ENCODE assay signal across 22 cellular contexts in the genomic region with DNA sequence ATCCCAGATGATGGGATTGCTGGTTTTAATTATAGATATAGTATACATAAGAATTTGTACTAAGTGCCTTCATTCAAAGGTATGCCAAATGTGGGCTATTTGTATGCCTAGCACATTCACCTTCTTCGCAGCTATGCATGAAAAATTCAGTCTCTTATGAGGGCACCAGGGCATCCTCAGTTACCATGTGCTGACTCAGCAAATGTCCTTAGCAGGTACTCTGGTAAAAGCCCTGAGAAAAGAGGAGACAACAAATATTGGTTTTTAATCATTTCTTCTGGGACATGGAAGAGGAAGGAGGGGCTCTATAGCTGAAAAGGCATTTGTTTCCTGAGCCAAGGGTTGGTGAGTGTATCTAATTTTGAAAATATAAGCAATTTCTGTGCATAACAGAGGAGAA.
DNase-seq lines count a peak whose midpoint lies in the region; ATAC-seq, FAIRE-seq and TF ChIP-seq lines count a peak whose summit lies in the region.
"Had no signal": no experiment of that assay in that cellular context is flagged by ENCODE, and none has a peak within 500 bp of the region (broad histone marks: within the 10 kb centered on the region; RNA-seq: fewer than 3 reads in every experiment).

No MANE protein-coding gene starts in this region.

- H4K5ac ChIP-seq in IMR-90 (ENCODE audit: low read depth, low read length): no peak overlapping the region
- H4K5ac ChIP-seq in H1 (ENCODE audit: insufficient read length, low read depth, low read length): no peak overlapping the region

- H3K23ac ChIP-seq in IMR-90 (ENCODE audit: low read depth, low read length) (no peak overlapping the region), H1 (ENCODE audit: insufficient read length) (no peak overlapping the region)

- no peaks in the 10 kb centered on the region for H3K79me2 ChIP-seq in H1 (ENCODE audit: control insufficient read depth in 1 of 2, insufficient read depth in 2 of 2, low read length in 2 of 2)

- no peak for ATAC-seq in A549
- ATAC-seq in IMR-90 (ENCODE audit: low read depth): no peak
- ATAC-seq in CD8-positive, alpha-beta T cell: no peak
- ATAC-seq in activated T-cell treated with anti-CD3 and anti-CD28 coated beads, Interleukin-2, amount 50 U/mL, for 4 hours: no peak

- no peak overlapping the region for H3K27ac ChIP-seq in A549
- no peak overlapping the region for H3K27ac ChIP-seq in IMR-90 (ENCODE audit: insufficient read depth, low read length)
- no peak overlapping the region for H3K27ac ChIP-seq in H1 (ENCODE audit: low read depth, low read length)
- H3K27ac ChIP-seq in CD8-positive, alpha-beta T cell (ENCODE audit: low read depth, low read length): no peak overlapping the region
- H3K27ac ChIP-seq: BLaER1 had no signal

- intact Hi-C loops in IMR-90 (cut with micrococcal nuclease): no loop called here
- intact Hi-C loops in CD8-positive, alpha-beta T cell (cut with DNase I, micrococcal nuclease): no loop called here

- CTCF ChIA-PET in A549 (lab: Yijun Ruan, JAX) (interaction anchor here (0.9 kb wide), 1 partner anchor 10 kb away, joined by 3 read pairs; no protein-coding TSS in a partner anchor), IMR-90 (lab: Yijun Ruan, JAX) (no interaction called here), H1 (lab: Charles Lee; ENCODE audit: partially characterized antibody) (interaction anchor here (0.9 kb wide), 1 partner anchor 17 kb away, joined by 5 read pairs; no protein-coding TSS in a partner anchor)
- CTCF ChIA-PET in CD8-positive, alpha-beta T cell (lab: Charles Lee): no interaction called here

- no peak overlapping the region for H2BK15ac ChIP-seq in IMR-90 (ENCODE audit: low read depth, low read length)
- H2BK15ac ChIP-seq in H1 (ENCODE audit: low read length): no peak overlapping the region

- POLR2A ChIA-PET in A549 (lab: Yijun Ruan, JAX): no interaction called here
- POLR2A ChIA-PET in IMR-90 (lab: Charles Lee; ENCODE audit: unreplicated experiment): no interaction called here
- POLR2A ChIA-PET in H1 (lab: Charles Lee; ENCODE audit: partially characterized antibody): no interaction called here
- POLR2A ChIA-PET in CD8-positive, alpha-beta T cell (lab: Charles Lee): no interaction called here

- WGBS in A549 (ENCODE audit: missing lambda C conversion rate): 4% methylated on average over 1 of the region's 1 CpG
- no CpG with 5 or more reads among the region's 1 CpG for WGBS in IMR-90 (ENCODE audit: extremely low coverage in 2 of 2, insufficient read length in 1 of 2), 2 experiments
- WGBS in H1 (ENCODE audit: extremely low coverage in 1 of 2, insufficient coverage in 1 of 2, insufficient read length in 1 of 2, insufficient replicate concordance in 2 of 2, low coverage in 1 of 2, low lambda C conversion rate in 2 of 2, missing lambda C conversion rate in 1 of 2), 2 experiments: 53% methylated on average over 1 of the region's 1 CpG; no CpG with 5 or more reads in 1 of the 2 experiments

- no peak overlapping the region for H2AFZ ChIP-seq in IMR-90 (replicated peaks; ENCODE audit: low read length, poor library complexity)
- H2AFZ ChIP-seq in H1 (ENCODE audit: low read length): no peak overlapping the region

- H3K4me1 ChIP-seq in A549 (no peaks in the 10 kb centered on the region), IMR-90 (ENCODE audit: control insufficient read depth, insufficient read depth, low read length) (no peaks in the 10 kb centered on the region), H1 (replicated peaks in 1 of 4; ENCODE audit: control insufficient read depth in 3 of 4, insufficient read depth in 4 of 4, low read length in 3 of 4) (no peaks in the 10 kb centered on the region)
- no peaks in the 10 kb centered on the region for H3K4me1 ChIP-seq in CD8-positive, alpha-beta T cell (ENCODE audit: insufficient read depth, low read length)
- H3K4me1 ChIP-seq: Caco-2 had no signal

- H3K9me1 ChIP-seq in IMR-90 (ENCODE audit: insufficient read depth, low read length): no peaks in the 10 kb centered on the region

- peaks cover 3% of the 10 kb centered on the region; the same call in 1 of the 3 replicates for H3K9me3 ChIP-seq in A549
- H3K9me3 ChIP-seq in IMR-90 (ENCODE audit: control insufficient read depth, insufficient read depth, low read length): no peaks in the 10 kb centered on the region
- no peaks in the 10 kb centered on the region for H3K9me3 ChIP-seq in H1 (ENCODE audit: insufficient read depth in 2 of 2, low read depth in 1 of 2, low read length in 1 of 2)
- H3K9me3 ChIP-seq in CD8-positive, alpha-beta T cell (ENCODE audit: low read length): no peaks in the 10 kb centered on the region
- H3K9me3 ChIP-seq: Caco-2 had no signal

- H3K4me1 Mint-ChIP-seq in CD8-positive, alpha-beta T cell (ENCODE audit: low read depth): no peaks in the 10 kb centered on the region
- no peaks in the 10 kb centered on the region for H3K4me1 Mint-ChIP-seq in activated T-cell treated with anti-CD3 and anti-CD28 coated beads, Interleukin-2, amount 50 U/mL, for 4 hours (ENCODE audit: low read depth)
- H3K4me1 Mint-ChIP-seq: B cell; CD14-positive monocyte; CD4-positive, alpha-beta memory T cell; CD4-positive, CD25-positive, alpha-beta regulatory T cell had no signal

- H3K9ac ChIP-seq in IMR-90 (ENCODE audit: low read depth, low read length) (no peak overlapping the region), H1 (replicated peaks in 1 of 4; ENCODE audit: extremely low read depth in 1 of 4, low read depth in 3 of 4, low read length in 3 of 4) (no peak overlapping the region)
- H3K9ac ChIP-seq: BLaER1 had no signal

- H2BK5ac ChIP-seq in IMR-90 (ENCODE audit: low read depth, low read length, poor library complexity, severe bottlenecking) (no peak overlapping the region), H1 (ENCODE audit: low read depth, low read length) (no peak overlapping the region)

- H3K9me3 Mint-ChIP-seq in CD8-positive, alpha-beta T cell: peaks cover 3% of the 10 kb centered on the region
- peaks cover 14% of the 10 kb centered on the region for H3K9me3 Mint-ChIP-seq in activated T-cell treated with anti-CD3 and anti-CD28 coated beads, Interleukin-2, amount 50 U/mL, for 4 hours

- no peak overlapping the region for H3K4me3 Mint-ChIP-seq in CD8-positive, alpha-beta T cell
- no peak overlapping the region for H3K4me3 Mint-ChIP-seq in activated T-cell treated with anti-CD3 and anti-CD28 coated beads, Interleukin-2, amount 50 U/mL, for 4 hours
- H3K4me3 Mint-ChIP-seq: B cell; CD14-positive monocyte; CD4-positive, alpha-beta memory T cell; CD4-positive, CD25-positive, alpha-beta regulatory T cell had no signal

- TF ChIP-seq EP300 in A549 (IDR thresholded peaks at IDR 0.05) (no peak), H1 (IDR thresholded peaks at IDR 0.05; ENCODE audit: borderline replicate concordance in 1 of 2, low read depth in 2 of 2, low read length in 2 of 2) (no peak)

- in situ Hi-C loops in IMR-90 (cut with MboI; ENCODE audit: low sequenced_read_pairs): no loop called here

- no peak overlapping the region for H2BK20ac ChIP-seq in IMR-90 (ENCODE audit: low read depth, low read length)
- no peak overlapping the region for H2BK20ac ChIP-seq in H1 (ENCODE audit: low read length)

- H3K14ac ChIP-seq in IMR-90 (replicated peaks; ENCODE audit: low read depth, low read length) (no peak overlapping the region), H1 (ENCODE audit: insufficient read length) (no peak overlapping the region)

- no peaks in the 10 kb centered on the region for H3K23me2 ChIP-seq in H1 (ENCODE audit: low read depth, low read length)

- TF ChIP-seq RAD21 in A549 (conservative IDR thresholded peaks at IDR 0.05 in 1 of 2, IDR thresholded peaks at IDR 0.05 in 1 of 2) (no peak), IMR-90 (IDR thresholded peaks at IDR 0.05; ENCODE audit: low read length) (no peak), H1 (IDR thresholded peaks at IDR 0.05 in 1 of 2, conservative IDR thresholded peaks at IDR 0.05 in 1 of 2; ENCODE audit: low read depth in 2 of 2, low read length in 2 of 2) (no peak)

- dilution Hi-C loops in IMR-90 (cut with HindIII; ENCODE audit: low sequenced_read_pairs, unreplicated experiment): no loop called here

- H3K56ac ChIP-seq in IMR-90 (ENCODE audit: extremely low read depth, insufficient read depth, low read length): no peak overlapping the region
- H3K56ac ChIP-seq in H1 (replicated peaks; ENCODE audit: insufficient read length, low read depth, low read length): no peak overlapping the region

- H3K4ac ChIP-seq in IMR-90 (ENCODE audit: low read depth, low read length) (no peak overlapping the region), H1 (replicated peaks; ENCODE audit: insufficient read length, low read depth, low read length) (no peak overlapping the region)

- no peak overlapping the region for H2AK9ac ChIP-seq in IMR-90 (replicated peaks; ENCODE audit: low read depth, low read length, poor library complexity)

- BruUV-seq in IMR-90 (replicated peaks; lab: Mats Ljungman, UMichigan): no TSS peak

- no peak overlapping the region for H3K27ac Mint-ChIP-seq in CD8-positive, alpha-beta T cell
- H3K27ac Mint-ChIP-seq: B cell; CD14-positive monocyte; CD4-positive, alpha-beta memory T cell; CD4-positive, CD25-positive, alpha-beta regulatory T cell had no signal

- no peak overlapping the region for H4K8ac ChIP-seq in IMR-90 (ENCODE audit: low read depth in 2 of 2, low read length in 2 of 2)
- no peak overlapping the region for H4K8ac ChIP-seq in H1 (ENCODE audit: extremely low read depth, insufficient read depth, low read length)

- no peak overlapping the region for H2BK12ac ChIP-seq in H1 (ENCODE audit: low read depth, low read length)

- no peak overlapping the region for H2AK5ac ChIP-seq in IMR-90 (ENCODE audit: low read depth, low read length)
- H2AK5ac ChIP-seq in H1 (ENCODE audit: low read depth, low read length): no peak overlapping the region

- H3K79me1 ChIP-seq in IMR-90 (ENCODE audit: low read depth in 1 of 2, low read length in 2 of 2): no peaks in the 10 kb centered on the region
- no peaks in the 10 kb centered on the region for H3K79me1 ChIP-seq in H1 (ENCODE audit: low read depth, low read length)

- H2BK120ac ChIP-seq in IMR-90 (ENCODE audit: low read depth, low read length): no peak overlapping the region
- no peak overlapping the region for H2BK120ac ChIP-seq in H1 (replicated peaks; ENCODE audit: low read depth, low read length)

- H4K91ac ChIP-seq in IMR-90 (ENCODE audit: insufficient read depth, low read depth, low read length): no peak overlapping the region
- no peak overlapping the region for H4K91ac ChIP-seq in H1 (replicated peaks; ENCODE audit: insufficient read length, low read length)

- H3K27me3 ChIP-seq in IMR-90 (ENCODE audit: control insufficient read depth, insufficient read depth, low read length) (no peaks in the 10 kb centered on the region), H1 (replicated peaks in 1 of 4; ENCODE audit: control insufficient read depth in 3 of 4, extremely low read depth in 1 of 4, insufficient read depth in 3 of 4, low read length in 3 of 4) (no peaks in the 10 kb centered on the region)
- H3K27me3 ChIP-seq in CD8-positive, alpha-beta T cell (ENCODE audit: insufficient read depth, low read length): no peaks in the 10 kb centered on the region
- H3K27me3 ChIP-seq: BLaER1 had no signal

- no peak overlapping the region for H3K4me3 ChIP-seq in A549
- H3K4me3 ChIP-seq in IMR-90 (ENCODE audit: insufficient read depth, low read depth, low read length): no peak overlapping the region
- no peak overlapping the region for H3K4me3 ChIP-seq in H1 (ENCODE audit: extremely low read depth in 1 of 4, insufficient read depth in 2 of 4, low read depth in 3 of 4, low read length in 4 of 4)
- no peak overlapping the region for H3K4me3 ChIP-seq in CD8-positive, alpha-beta T cell (ENCODE audit: low read depth, low read length)
- H3K4me3 ChIP-seq: BLaER1 had no signal

- FAIRE-seq in A549 (lab: Jason Lieb, UNC) (no peak), H1 (lab: Jason Lieb, UNC) (no peak)
- FAIRE-seq: A204.1, D721Med, G401.6, GM12891, GM19239 had no signal

- H3K27me3 Mint-ChIP-seq in CD8-positive, alpha-beta T cell (ENCODE audit: low read depth): no peaks in the 10 kb centered on the region
- H3K27me3 Mint-ChIP-seq in activated T-cell treated with anti-CD3 and anti-CD28 coated beads, Interleukin-2, amount 50 U/mL, for 4 hours (ENCODE audit: low read depth): no peaks in the 10 kb centered on the region
- H3K27me3 Mint-ChIP-seq: B cell; CD4-positive, alpha-beta memory T cell; CD4-positive, CD25-positive, alpha-beta regulatory T cell had no signal

- no peak for DNase-seq in A549 (ENCODE audit: low read depth in 1 of 2, low spot score in 1 of 2)
- no peak for DNase-seq in IMR-90
- no peak for DNase-seq in H1 (ENCODE audit: low read depth in 1 of 2, low spot score in 2 of 2)
- no peak for DNase-seq in CD8-positive, alpha-beta T cell
- no peak for DNase-seq in activated T-cell treated with anti-CD3 and anti-CD28 coated beads, Interleukin-2, amount 50 U/mL, for 4 hours
- DNase-seq: 8988T; AML-193; C1 segment of cervical spinal cord; Caco-2; Calu3; CD4-positive, alpha-beta memory T cell; CD4-positive, CD25-positive, alpha-beta regulatory T cell; DMS79 treated with DMSO at 0.1 percent for 48 hours; GF-D8 had no signal

- TF ChIP-seq CTCF in A549 (IDR thresholded peaks at IDR 0.05) (no peak), IMR-90 (conservative IDR thresholded peaks at IDR 0.05; ENCODE audit: low read depth, low read length) (no peak), H1 (IDR thresholded peaks at IDR 0.05; ENCODE audit: control extremely low read depth in 1 of 3, insufficient read depth in 1 of 3, low read depth in 1 of 3, low read length in 3 of 3) (no peak)
- no peak for TF ChIP-seq CTCF in CD8-positive, alpha-beta T cell (IDR thresholded peaks at IDR 0.05)

- TF ChIP-seq POLR2A in A549 (IDR thresholded peaks at IDR 0.05; ENCODE audit: low read length) (no peak), IMR-90 (IDR thresholded peaks at IDR 0.05; ENCODE audit: low read depth, low read length) (no peak), H1 (IDR thresholded peaks at IDR 0.05; ENCODE audit: control extremely low read depth in 1 of 2, low read depth in 2 of 2, low read length in 2 of 2) (no peak)

- H4K20me1 ChIP-seq in IMR-90 (ENCODE audit: insufficient read depth, low read length) (no peaks in the 10 kb centered on the region), H1 (replicated peaks in 1 of 2; ENCODE audit: control insufficient read depth in 1 of 2, insufficient read depth in 2 of 2, low read length in 2 of 2) (no peaks in the 10 kb centered on the region)
- H4K20me1 ChIP-seq: BLaER1 had no signal

- no peak overlapping the region for H3K4me2 ChIP-seq in A549
- H3K4me2 ChIP-seq in IMR-90 (ENCODE audit: low read depth, low read length): no peak overlapping the region
- no peak overlapping the region for H3K4me2 ChIP-seq in H1 (ENCODE audit: insufficient read depth in 1 of 2, low read depth in 2 of 2, low read length in 2 of 2)
- H3K4me2 ChIP-seq: BLaER1 had no signal

- H3K18ac ChIP-seq in IMR-90 (ENCODE audit: low read depth, low read length) (no peak overlapping the region), H1 (ENCODE audit: extremely low read depth, low read length) (no peak overlapping the region)

- H3K36me3 ChIP-seq in IMR-90 (ENCODE audit: control insufficient read depth, insufficient read depth, low read length): no peaks in the 10 kb centered on the region
- H3K36me3 ChIP-seq in H1 (ENCODE audit: control insufficient read depth in 2 of 4, insufficient read depth in 4 of 4, low read length in 3 of 4): no peaks in the 10 kb centered on the region
- no peaks in the 10 kb centered on the region for H3K36me3 ChIP-seq in CD8-positive, alpha-beta T cell (ENCODE audit: insufficient read depth, low read length)
- H3K36me3 ChIP-seq: BLaER1 had no signal

- no peaks in the 10 kb centered on the region for H3K36me3 Mint-ChIP-seq in CD8-positive, alpha-beta T cell
- no peaks in the 10 kb centered on the region for H3K36me3 Mint-ChIP-seq in activated T-cell treated with anti-CD3 and anti-CD28 coated beads, Interleukin-2, amount 50 U/mL, for 4 hours (ENCODE audit: insufficient read depth)
- H3K36me3 Mint-ChIP-seq: CD14-positive monocyte; CD4-positive, alpha-beta memory T cell; CD4-positive, CD25-positive, alpha-beta regulatory T cell had no signal

Comparison
In these comparisons a context has a peak if more than half of its experiments do, and no peak if none do; other contexts are left out.
1. CTCF ChIA-PET loops: an anchor here in A549 (0.9 kb wide) and H1 (0.9 kb wide); none called in IMR-90 and CD8-positive, alpha-beta T cell.